Comparison of ENCODE assay signal across 9 cellular contexts in genomic region chr12:20212036-20212435, GRCh38.
DNase-seq lines count a peak whose midpoint lies in the region; ATAC-seq and TF ChIP-seq lines count a peak whose summit lies in the region.
"Had no signal": no experiment of that assay in that cellular context is flagged by ENCODE, and none has a peak within 500 bp of the region (broad histone marks: within the 10 kb centered on the region; RNA-seq: fewer than 3 reads in every experiment).

No MANE protein-coding gene starts in this region.

- H3K4me3 Mint-ChIP-seq in stimulated activated naive CD8-positive, alpha-beta T cell treated with anti-CD3 and anti-CD28 coated beads, Interleukin-15, amount 100 ng/mL, for 72 hours, result no peak overlapping the region

- no peak for TF ChIP-seq POLR2A in breast epithelium (IDR thresholded peaks at IDR 0.05)
- TF ChIP-seq POLR2A in thyroid gland (IDR thresholded peaks at IDR 0.05), result no peak

- no peak overlapping the region for H3K27ac Mint-ChIP-seq in stimulated activated naive CD8-positive, alpha-beta T cell treated with anti-CD3 and anti-CD28 coated beads, Interleukin-15, amount 100 ng/mL, for 72 hours

- H3K4me1 ChIP-seq in breast epithelium, result peaks cover 0 to 4% of the 10 kb centered on the region in 2 donors
- peaks cover 16 to 37% of the 10 kb centered on the region in 2 donors for H3K4me1 ChIP-seq in thyroid gland

- H3K27me3 ChIP-seq in breast epithelium (no peaks in the 10 kb centered on the region), thyroid gland (no peaks in the 10 kb centered on the region)

- peak overlapping the region; percentile 27 to 56 for H3K27ac ChIP-seq in breast epithelium
- peak overlapping the region; percentile 19 to 83 (median 80) for H3K27ac ChIP-seq in thyroid gland
- H3K27ac ChIP-seq: VCaP had no signal

- no peak overlapping the region for H3K4me3 ChIP-seq in breast epithelium
- no peak overlapping the region for H3K4me3 ChIP-seq in thyroid gland (replicated peaks in 1 of 3)

- 33 to 42% methylated on average over 3 of the region's 3 CpGs for WGBS in thyroid gland, 2 donors

- H3K9me3 Mint-ChIP-seq in stimulated activated naive CD8-positive, alpha-beta T cell treated with anti-CD3 and anti-CD28 coated beads, Interleukin-15, amount 100 ng/mL, for 72 hours, result peaks cover 0 to 11% of the 10 kb centered on the region in 2 donors

- H3K4me1 Mint-ChIP-seq in stimulated activated naive CD8-positive, alpha-beta T cell treated with anti-CD3 and anti-CD28 coated beads, Interleukin-15, amount 100 ng/mL, for 72 hours, result no peaks in the 10 kb centered on the region

- no peaks in the 10 kb centered on the region for H3K27me3 Mint-ChIP-seq in stimulated activated naive CD8-positive, alpha-beta T cell treated with anti-CD3 and anti-CD28 coated beads, Interleukin-15, amount 100 ng/mL, for 72 hours

- ATAC-seq in stimulated activated naive CD8-positive, alpha-beta T cell treated with anti-CD3 and anti-CD28 coated beads, Interleukin-15, amount 100 ng/mL, for 72 hours, result no peak

- H3K9me3 ChIP-seq in breast epithelium, result no peaks in the 10 kb centered on the region
- no peaks in the 10 kb centered on the region for H3K9me3 ChIP-seq in thyroid gland

- TF ChIP-seq CTCF in breast epithelium (IDR thresholded peaks at IDR 0.05) (no peak), thyroid gland (IDR thresholded peaks at IDR 0.05) (no peak)

- intact Hi-C loops in breast epithelium (cut with DNase I; ENCODE audit: low total_unique reads), result no loop called here
- intact Hi-C loops in thyroid gland (cut with DNase I), result loop anchor here (10.0 kb wide), 2 partner anchors 297 to 467 kb away; no protein-coding TSS in a partner anchor
- intact Hi-C loops in posterior cingulate gyrus (cut with DNase I), result no loop called here

- DNase-seq in NCI-H2029 treated with DMSO at 0.1 percent for 48 hours (lab: John Stamatoyannopoulos, UW) (peak; percentile 57), breast epithelium (ENCODE audit: low spot score in 2 of 2) (no peak), kidney tubule cell (ENCODE audit: low spot score) (peak; percentile 20), thyroid gland (no peak), posterior cingulate gyrus (no peak)
- no peak for DNase-seq in activated CD4-positive, alpha-beta T cell treated with anti-CD3 and anti-CD28 coated beads, Interleukin-2, amount 50 U/mL, for 1 hour
- no peak for DNase-seq in stimulated activated naive CD8-positive, alpha-beta T cell treated with anti-CD3 and anti-CD28 coated beads, Interleukin-15, amount 100 ng/mL, for 72 hours
- DNase-seq: activated naive CD4-positive, alpha-beta T cell treated with anti-CD3 and anti-CD28 coated beads, Interleukin-2, amount 50 U/mL, for 16 hours had no signal

- no peaks in the 10 kb centered on the region for H3K36me3 ChIP-seq in breast epithelium
- no peaks in the 10 kb centered on the region for H3K36me3 ChIP-seq in thyroid gland

Comparison
In these comparisons a context has a peak if more than half of its experiments do, and no peak if none do; other contexts are left out.
1. DNase-seq: peak in NCI-H2029 treated with DMSO at 0.1 percent for 48 hours (single experiment) and kidney tubule cell (single experiment); none in breast epithelium (0 of 2), thyroid gland (0 of 2), posterior cingulate gyrus (0 of 10), activated CD4-positive, alpha-beta T cell treated with anti-CD3 and anti-CD28 coated beads, Interleukin-2, amount 50 U/mL, for 1 hour (single experiment) and stimulated activated naive CD8-positive, alpha-beta T cell treated with anti-CD3 and anti-CD28 coated beads, Interleukin-15, amount 100 ng/mL, for 72 hours (0 of 2).